In genomic region chr1:161082996-161083742, GRCh38 we compare ENCODE assay signal across 1 cellular context.
TF ChIP-seq lines count a peak whose summit lies in the region.

No MANE protein-coding gene starts in this region.

TF ChIP-seq in endothelial cell of umbilical vein, 7 proteins besides CTCF, POLR2A, EP300 and RAD21:
- TF ChIP-seq MAX (IDR thresholded peaks at IDR 0.05; ENCODE audit: insufficient read depth, insufficient read length) (no peak), POLR2AphosphoS5 (IDR thresholded peaks at IDR 0.05; ENCODE audit: insufficient read depth, low read depth, low read length) (no peak), JUN (IDR thresholded peaks at IDR 0.05; ENCODE audit: borderline replicate concordance, insufficient read depth, insufficient read length, low read depth) (peak; percentile 31)
TF ChIP-seq in endothelial cell of umbilical vein: peak in this region for 1.
